In genomic region chr13:112994781-112995355, GRCh38 we compare ENCODE assay signal across 19 cellular contexts. TPM values are rescaled to one million over a fixed set of nuclear protein-coding genes. Genes with fewer than 3 reads are reported as not detected.
DNase-seq lines count a peak whose midpoint lies in the region; ATAC-seq and TF ChIP-seq lines count a peak whose summit lies in the region.
"Had no signal": no experiment of that assay in that cellular context is flagged by ENCODE, and none has a peak within 500 bp of the region (broad histone marks: within the 10 kb centered on the region; RNA-seq: fewer than 3 reads in every experiment).

No MANE protein-coding gene starts in this region.

- no peak for TF ChIP-seq CTCF in Peyer's patch (IDR thresholded peaks at IDR 0.05)
- TF ChIP-seq CTCF in endodermal cell (conservative IDR thresholded peaks at IDR 0.05), result no peak

- no peak overlapping the region for H4K8ac ChIP-seq in neuronal stem cell (ENCODE audit: low read depth, low read length)

- peaks cover 8% of the 10 kb centered on the region for H3K36me3 Mint-ChIP-seq in endodermal cell (ENCODE audit: low read depth)

- no peak overlapping the region for H2BK5ac ChIP-seq in neuronal stem cell (ENCODE audit: low read length)

- peak overlapping the region; percentile 29 for H3K23ac ChIP-seq in neuronal stem cell (ENCODE audit: low read depth, low read length, poor library complexity)

- no peak overlapping the region for H3K4ac ChIP-seq in neuronal stem cell (ENCODE audit: low read length)

- no peak overlapping the region for H3K14ac ChIP-seq in neuronal stem cell (ENCODE audit: low read length)

- WGBS in endodermal cell (ENCODE audit: insufficient coverage in 1 of 2, insufficient read length in 1 of 2), 2 experiments, result 92 to 95% methylated on average over 26 to 34 of the region's 34 CpGs
- WGBS in neuronal stem cell (ENCODE audit: extremely low coverage in 2 of 2, insufficient read length in 2 of 2, insufficient replicate concordance in 1 of 2), 2 donors, result no CpG with 5 or more reads among the region's 34 CpGs

- H2BK12ac ChIP-seq in neuronal stem cell (ENCODE audit: low read length), result no peak overlapping the region

- peak overlapping the region; percentile 62 for H3K18ac ChIP-seq in neuronal stem cell (ENCODE audit: low read length)

- TF ChIP-seq POLR2A in Peyer's patch (IDR thresholded peaks at IDR 0.05), result no peak

- no peaks in the 10 kb centered on the region for H3K27me3 ChIP-seq in Peyer's patch
- no peaks in the 10 kb centered on the region for H3K27me3 ChIP-seq in endodermal cell (ENCODE audit: control insufficient read depth, insufficient read depth, low read length, poor library complexity, severe bottlenecking)
- no peaks in the 10 kb centered on the region for H3K27me3 ChIP-seq in neuronal stem cell (ENCODE audit: control insufficient read depth in 3 of 3, insufficient read depth in 3 of 3, low read depth in 1 of 3, low read length in 3 of 3)

- H3K27ac ChIP-seq in Peyer's patch (peak overlapping the region in 3 of 4 donors; percentile 55 to 73 (median 68)), endodermal cell (ENCODE audit: low read depth, low read length) (no peak overlapping the region), neuronal stem cell (replicated peaks; ENCODE audit: low read length) (no peak overlapping the region)
- H3K27ac ChIP-seq: C4-2B, SK-N-MC had no signal

- no peak overlapping the region for H3K4me2 ChIP-seq in neuronal stem cell (ENCODE audit: insufficient read depth, low read length, poor library complexity, severe bottlenecking)

- no peak overlapping the region for H2BK120ac ChIP-seq in neuronal stem cell (ENCODE audit: low read depth, low read length)

- no peak for ATAC-seq in GM18867 (IDR thresholded peaks at IDR 0.05; ENCODE audit: unreplicated experiment)
- ATAC-seq in GM19397 (IDR thresholded peaks at IDR 0.05; ENCODE audit: unreplicated experiment), result no peak

- H3K9me3 Mint-ChIP-seq in endodermal cell, result peaks cover 4% of the 10 kb centered on the region
- H3K9me3 Mint-ChIP-seq: CD8-positive, alpha-beta memory T cell had no signal

- H3K4me1 ChIP-seq in Peyer's patch, result peaks cover 0 to 43% (median 0%) of the 10 kb centered on the region in 4 donors
- peaks cover 6% of the 10 kb centered on the region for H3K4me1 ChIP-seq in endodermal cell (ENCODE audit: control insufficient read depth, insufficient read depth, low read length)
- H3K4me1 ChIP-seq in neuronal stem cell (ENCODE audit: control insufficient read depth in 2 of 2, insufficient read depth in 1 of 2, low read depth in 1 of 2, low read length in 2 of 2), result peaks cover 10 to 15% of the 10 kb centered on the region in 2 donors

- H3K4me3 ChIP-seq in Peyer's patch, result no peak overlapping the region
- no peak overlapping the region for H3K4me3 ChIP-seq in endodermal cell (ENCODE audit: low read length)
- H3K4me3 ChIP-seq in neuronal stem cell (ENCODE audit: low read length in 2 of 2), result no peak overlapping the region
- H3K4me3 ChIP-seq: MG63, SK-N-MC had no signal

- no peak overlapping the region for H4K91ac ChIP-seq in neuronal stem cell (ENCODE audit: low read depth, low read length, poor library complexity)

- H3K9me3 ChIP-seq in Peyer's patch, result no peaks in the 10 kb centered on the region
- no peaks in the 10 kb centered on the region for H3K9me3 ChIP-seq in endodermal cell (ENCODE audit: control insufficient read depth, low read length)
- H3K9me3 ChIP-seq in neuronal stem cell (replicated peaks in 1 of 2; ENCODE audit: control insufficient read depth in 2 of 2, insufficient read depth in 1 of 2, low read depth in 1 of 2, low read length in 2 of 2), result peaks cover 3 to 8% of the 10 kb centered on the region in 2 donors
- H3K9me3 ChIP-seq: MG63 had no signal

- H3K79me1 ChIP-seq in neuronal stem cell (ENCODE audit: low read depth, low read length), result peaks cover 22% of the 10 kb centered on the region

- no peak overlapping the region for H3K4me3 Mint-ChIP-seq in endodermal cell
- H3K4me3 Mint-ChIP-seq: CD8-positive, alpha-beta memory T cell had no signal

- no peaks in the 10 kb centered on the region for H3K27me3 Mint-ChIP-seq in endodermal cell (ENCODE audit: insufficient read depth)
- H3K27me3 Mint-ChIP-seq: CD8-positive, alpha-beta memory T cell had no signal

- no peak overlapping the region for H2AFZ ChIP-seq in neuronal stem cell (ENCODE audit: low read length)

- H2BK15ac ChIP-seq in neuronal stem cell (ENCODE audit: low read length), result no peak overlapping the region

- H3K36me3 ChIP-seq in Peyer's patch, result no peaks in the 10 kb centered on the region
- no peaks in the 10 kb centered on the region for H3K36me3 ChIP-seq in endodermal cell (ENCODE audit: control insufficient read depth, insufficient read depth, low read length)
- H3K36me3 ChIP-seq in neuronal stem cell (replicated peaks in 1 of 2; ENCODE audit: control insufficient read depth in 2 of 2, insufficient read depth in 2 of 2, low read length in 2 of 2), result no peaks in the 10 kb centered on the region
- H3K36me3 ChIP-seq: MG63 had no signal

- peak overlapping the region; percentile 65 for H2AK5ac ChIP-seq in neuronal stem cell (ENCODE audit: low read depth, low read length)

- H3K9ac ChIP-seq in endodermal cell (ENCODE audit: extremely low read depth, low read length, poor library complexity, severe bottlenecking) (no peak overlapping the region), neuronal stem cell (ENCODE audit: low read depth, low read length, poor library complexity) (no peak overlapping the region)

- peak overlapping the region; percentile 12 for H3K27ac Mint-ChIP-seq in endodermal cell
- H3K27ac Mint-ChIP-seq: CD8-positive, alpha-beta memory T cell had no signal

- DNase-seq in Peyer's patch (no peak), endodermal cell (no peak), neuronal stem cell (ENCODE audit: low spot score) (no peak), SIG-M5 (lab: John Stamatoyannopoulos, UW) (no peak), 8988T (no peak)
- DNase-seq: CD8-positive, alpha-beta memory T cell; EL; GF-D8; NCI-H1694 treated with DMSO at 0.1 percent for 48 hours; NCI-H2081 treated with DMSO at 0.1 percent for 48 hours; NCI-H2171 treated with DMSO at 0.1 percent for 48 hours; NCI-H524 treated with DMSO at 0.1 percent for 48 hours; NCI-H82; OCI-M1 had no signal

- peaks cover 23% of the 10 kb centered on the region for H3K4me1 Mint-ChIP-seq in endodermal cell

RNA-seq across cellular contexts. Expression of gene MCF2L, which starts 25.9 kb away (rescaled TPM):
- total RNA-seq in Peyer's patch (100 to 1,000 TPM in 3 of 4 donors, 10 to 100 TPM in 1; 81.4 to 165 (median 149) TPM), endodermal cell (10 to 100 TPM; 48.0 to 49.9 TPM)
- 29.6 TPM for polyA plus RNA-seq in endodermal cell (2013, experiment 1 of 2)
- 27.9 TPM for polyA plus RNA-seq in endodermal cell (2013, experiment 2 of 2)
- polyA plus RNA-seq in neuronal stem cell (2013, experiment 1 of 2), result 20.8 TPM
- 20.3 TPM for polyA plus RNA-seq in neuronal stem cell (2013, experiment 2 of 2)

Comparison
In these comparisons a context has a peak if more than half of its experiments do, and no peak if none do; other contexts are left out.
1. H3K27ac ChIP-seq: peak in Peyer's patch (3 of 4); none in endodermal cell (single experiment) and neuronal stem cell (single experiment).